In the genomic region with DNA sequence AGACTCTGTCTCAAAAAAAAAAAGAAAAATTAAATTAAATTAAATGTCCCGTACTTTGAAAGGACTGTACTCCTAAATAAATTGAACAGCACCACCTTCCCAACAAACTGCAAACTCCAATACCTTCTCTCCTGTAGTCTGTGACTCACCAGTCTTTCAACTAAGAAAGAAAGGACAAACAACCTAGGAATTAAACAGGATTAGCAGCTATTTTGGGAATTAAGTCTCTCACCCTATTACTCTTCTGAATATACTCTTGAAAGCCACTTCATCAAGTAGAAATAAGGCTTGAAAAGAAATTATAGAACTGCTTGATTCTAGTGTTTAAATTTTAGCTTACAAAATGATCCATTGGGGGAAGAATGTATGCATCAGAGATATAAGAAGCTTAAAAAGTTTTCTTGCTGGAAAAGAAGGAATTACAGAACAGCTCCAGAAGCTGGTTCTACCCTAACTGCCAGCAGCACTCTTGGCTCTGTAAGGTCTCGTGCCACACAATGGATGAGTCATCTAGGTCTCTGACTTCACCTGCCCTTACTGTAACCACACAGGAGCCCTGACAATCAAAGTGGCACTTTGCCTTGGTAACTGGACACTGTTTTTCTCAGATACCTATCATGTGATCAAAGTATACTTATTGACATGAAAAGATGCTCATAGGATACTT, we compare ENCODE assay signal across 8 cellular contexts. TPM values are rescaled to one million over a fixed set of nuclear protein-coding genes. Genes with fewer than 3 reads are reported as not detected.
DNase-seq lines count a peak whose midpoint lies in the region; TF ChIP-seq lines count a peak whose summit lies in the region.

No MANE protein-coding gene starts in this region.

- H3F3A ChIP-seq in MM.1S (ENCODE audit: insufficient read depth, low read length): peaks cover 7% of the 10 kb centered on the region; the same call in 1 of the 2 replicates

- TF ChIP-seq CTCF in MM.1S (IDR thresholded peaks at IDR 0.05; ENCODE audit: low read length) (no peak), suprapubic skin (IDR thresholded peaks at IDR 0.05) (no peak)

- no peaks in the 10 kb centered on the region for H3K27me3 Mint-ChIP-seq in activated CD4-positive, alpha-beta T cell treated with anti-CD3 and anti-CD28 coated beads, Interleukin-2, amount 10 ng/mL, durations not matched to agents 24 days and 14 days

- H3K79me2 ChIP-seq in MM.1S (ENCODE audit: low read length): no peaks in the 10 kb centered on the region

- no peak overlapping the region for H2AFZ ChIP-seq in MM.1S (ENCODE audit: low read length)

- WGBS in suprapubic skin: 43% methylated on average over 2 of the region's 2 CpGs

- H3K27ac Mint-ChIP-seq in activated CD4-positive, alpha-beta T cell treated with anti-CD3 and anti-CD28 coated beads, Interleukin-2, amount 10 ng/mL, durations not matched to agents 24 days and 14 days: peak overlapping the region; percentile 68

- intact Hi-C loops in activated CD4-positive, alpha-beta T cell treated with anti-CD3 and anti-CD28 coated beads, Interleukin-2, amount 10 ng/mL, durations not matched to agents 24 days and 14 days (cut with micrococcal nuclease): no loop called here

- H3K4me1 ChIP-seq in MM.1S (ENCODE audit: low read length): peaks cover 11% of the 10 kb centered on the region
- H3K4me1 ChIP-seq in suprapubic skin: peaks cover 48% of the 10 kb centered on the region

- H3K4me1 Mint-ChIP-seq in activated CD4-positive, alpha-beta T cell treated with anti-CD3 and anti-CD28 coated beads, Interleukin-2, amount 10 ng/mL, durations not matched to agents 24 days and 14 days: peaks cover 19% of the 10 kb centered on the region

- H3K36me3 ChIP-seq in MM.1S (replicated peaks; ENCODE audit: insufficient read depth, low read length): no peaks in the 10 kb centered on the region
- H3K36me3 ChIP-seq in suprapubic skin: no peaks in the 10 kb centered on the region

- no peaks in the 10 kb centered on the region for H3K9me3 Mint-ChIP-seq in activated CD4-positive, alpha-beta T cell treated with anti-CD3 and anti-CD28 coated beads, Interleukin-2, amount 10 ng/mL, durations not matched to agents 24 days and 14 days

- H3K4me3 Mint-ChIP-seq in activated CD4-positive, alpha-beta T cell treated with anti-CD3 and anti-CD28 coated beads, Interleukin-2, amount 10 ng/mL, durations not matched to agents 24 days and 14 days: peak overlapping the region; percentile 52

- peak; percentile 49 for DNase-seq in SIG-M5 treated with dmso at 0.1 percent for 504 hours (lab: John Stamatoyannopoulos, UW; ENCODE audit: unreplicated experiment)
- no peak for DNase-seq in SIG-M5 (lab: John Stamatoyannopoulos, UW)
- DNase-seq in MM.1S: peak; percentile 45
- DNase-seq in activated CD4-positive, alpha-beta T cell treated with anti-CD3 and anti-CD28 coated beads, Interleukin-2, amount 10 ng/mL, durations not matched to agents 24 days and 14 days: peak; percentile 70
- DNase-seq in germinal center (ENCODE audit: low spot score): peak; percentile 31
- DNase-seq in suprapubic skin (ENCODE audit: low spot score in 2 of 2): no peak
- DNase-seq in anterior cingulate cortex (lab: John Stamatoyannopoulos, UW): no peak
- no peak for DNase-seq in COLO829 (ENCODE audit: low spot score)

- H3K9me2 ChIP-seq in MM.1S (replicated peaks; ENCODE audit: insufficient read depth, low read length): no peaks in the 10 kb centered on the region

- H3K4me3 ChIP-seq in MM.1S (ENCODE audit: low read length): no peak overlapping the region
- no peak overlapping the region for H3K4me3 ChIP-seq in suprapubic skin

- no peak for TF ChIP-seq POLR2A in suprapubic skin (IDR thresholded peaks at IDR 0.05)

- peaks cover 8% of the 10 kb centered on the region for H3K36me3 Mint-ChIP-seq in activated CD4-positive, alpha-beta T cell treated with anti-CD3 and anti-CD28 coated beads, Interleukin-2, amount 10 ng/mL, durations not matched to agents 24 days and 14 days (ENCODE audit: low read depth)

- H3K27me3 ChIP-seq in MM.1S (replicated peaks; ENCODE audit: insufficient read depth, low read length): no peaks in the 10 kb centered on the region
- H3K27me3 ChIP-seq in suprapubic skin: no peaks in the 10 kb centered on the region

- H3K27ac ChIP-seq in MM.1S (ENCODE audit: low read length) (peak overlapping the region; percentile 23; the same call in 1 of the 2 replicates), suprapubic skin (peak overlapping the region; percentile 49)

- H3K9ac ChIP-seq in MM.1S (ENCODE audit: low read length): no peak overlapping the region

- no peaks in the 10 kb centered on the region for H4K20me1 ChIP-seq in MM.1S (ENCODE audit: insufficient read depth, low read length)

- no peak for TF ChIP-seq EP300 in suprapubic skin (IDR thresholded peaks at IDR 0.05)

- no peak overlapping the region for H3K4me2 ChIP-seq in MM.1S (ENCODE audit: low read depth, low read length)

- H3K9me3 ChIP-seq in MM.1S (replicated peaks; ENCODE audit: insufficient read depth, low read length) (no peaks in the 10 kb centered on the region), suprapubic skin (no peaks in the 10 kb centered on the region)

RNA-seq across cellular contexts. Expression of a gene that starts 57.0 kb away (rescaled TPM):
- total RNA-seq in activated CD4-positive, alpha-beta T cell treated with anti-CD3 and anti-CD28 coated beads, Interleukin-2, amount 10 ng/mL, durations not matched to agents 24 days and 14 days: 62.6 and 66.5 TPM in 2 replicates
- total RNA-seq in suprapubic skin: 10 to 100 TPM; 29.4 to 45.1 (median 38.9) TPM

RNA-seq across cellular contexts. Expression of a gene that starts 59.2 kb away (rescaled TPM):
- total RNA-seq in activated CD4-positive, alpha-beta T cell treated with anti-CD3 and anti-CD28 coated beads, Interleukin-2, amount 10 ng/mL, durations not matched to agents 24 days and 14 days: 94.6 and 98.2 TPM in 2 replicates
- total RNA-seq in suprapubic skin: 100 to 1,000 TPM in 1 of 4 donors, 10 to 100 TPM in 3; 66.6 to 105 (median 89.6) TPM

Comparison
In these comparisons a context has a peak if more than half of its experiments do, and no peak if none do; other contexts are left out.
1. DNase-seq: peak in SIG-M5 treated with dmso at 0.1 percent for 504 hours (single experiment), MM.1S (single experiment), activated CD4-positive, alpha-beta T cell treated with anti-CD3 and anti-CD28 coated beads, Interleukin-2, amount 10 ng/mL, durations not matched to agents 24 days and 14 days (single experiment) and germinal center (single experiment); none in SIG-M5 (single experiment), suprapubic skin (0 of 2), anterior cingulate cortex (0 of 58) and COLO829 (single experiment).